In the genomic region with DNA sequence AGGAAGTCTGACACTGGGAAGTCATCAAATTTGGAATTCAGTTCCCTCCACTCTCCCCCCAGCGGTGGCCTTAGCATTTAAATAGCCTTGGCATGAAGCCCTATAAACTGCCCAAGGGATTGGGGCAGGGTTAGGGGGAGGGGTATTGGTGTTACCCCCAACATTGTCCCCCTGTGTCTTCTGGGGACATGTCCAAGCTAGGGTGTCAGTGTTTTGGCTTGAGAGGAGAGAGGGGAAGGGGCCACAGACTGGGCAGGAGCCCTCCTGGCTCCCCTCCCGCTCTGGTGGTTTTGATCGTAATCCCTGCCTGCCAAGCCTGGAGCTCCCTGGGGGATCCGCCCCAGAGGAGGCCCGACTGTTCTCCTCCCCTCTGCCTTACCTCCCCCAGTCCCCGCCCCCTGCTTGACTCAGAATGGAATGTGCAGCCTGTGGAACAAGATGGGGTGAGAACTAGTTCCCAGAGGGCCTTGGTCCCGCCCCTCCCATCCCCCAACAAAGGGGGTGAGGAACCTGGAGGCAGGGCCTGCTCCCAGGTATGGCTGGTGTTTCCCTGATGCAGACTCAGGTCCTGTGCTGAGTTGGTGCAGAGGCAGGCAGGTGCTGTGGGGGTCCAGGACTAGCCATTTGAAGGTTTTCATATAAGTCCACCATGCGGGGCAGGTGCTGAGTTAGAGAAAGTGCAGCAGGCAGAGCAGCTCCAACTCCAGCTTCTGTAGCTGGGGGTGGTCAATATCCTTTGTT, we compare ENCODE assay signal across 8 cellular contexts. TPM values are rescaled to one million over a fixed set of nuclear protein-coding genes. Genes with fewer than 3 reads are reported as not detected.
A peak's percentile ranks its signal among the peaks of the same experiment; 100 is the strongest.
DNase-seq lines count a peak whose midpoint lies in the region; ATAC-seq and TF ChIP-seq lines count a peak whose summit lies in the region.

No MANE protein-coding gene starts in this region.

- H3K4me2 ChIP-seq in skeletal muscle satellite cell (ENCODE audit: low read length) = peak overlapping the region; percentile 68

- DNase-seq in COLO829 (ENCODE audit: low spot score) (peak; percentile 96), NCI-H1105 (lab: John Stamatoyannopoulos, UW) (peak; percentile 66), ascending aorta (ENCODE audit: low spot score in 2 of 2) (peak; percentile 56 to 95), iPS DF 6.9 (ENCODE audit: low read depth, low spot score) (peak; percentile 98), hippocampal formation (lab: John Stamatoyannopoulos, UW) (no peak)

- H3K36me3 ChIP-seq in ascending aorta (no peaks in the 10 kb centered on the region), iPS DF 6.9 (ENCODE audit: control insufficient read depth, insufficient read depth, low read length) (no peaks in the 10 kb centered on the region), skeletal muscle satellite cell (ENCODE audit: insufficient read depth, low read length) (no peaks in the 10 kb centered on the region)

- no peaks in the 10 kb centered on the region for H3K27me3 ChIP-seq in ascending aorta
- no peaks in the 10 kb centered on the region for H3K27me3 ChIP-seq in iPS DF 6.9 (ENCODE audit: control insufficient read depth, insufficient read depth, low read length)
- no peaks in the 10 kb centered on the region for H3K27me3 ChIP-seq in skeletal muscle satellite cell (ENCODE audit: control insufficient read depth, insufficient read depth, low read length)

- no peak for TF ChIP-seq CTCF in ascending aorta (IDR thresholded peaks at IDR 0.05)

- intact Hi-C loops in ascending aorta (cut with DNase I) = loop anchor here (2.0 kb wide), 2 partner anchors 70 to 220 kb away; a partner anchor contains a TSS

- H3K4me1 ChIP-seq in ascending aorta (peaks cover 17 to 64% of the 10 kb centered on the region in 2 donors), iPS DF 6.9 (ENCODE audit: control insufficient read depth, insufficient read depth, low read length) (peaks cover 45% of the 10 kb centered on the region), skeletal muscle satellite cell (ENCODE audit: control insufficient read depth, insufficient read depth, low read length) (peaks cover 39% of the 10 kb centered on the region)

- no peaks in the 10 kb centered on the region for H3K9me3 ChIP-seq in ascending aorta
- H3K9me3 ChIP-seq in iPS DF 6.9 (ENCODE audit: control insufficient read depth, insufficient read depth, low read length) = no peaks in the 10 kb centered on the region
- no peaks in the 10 kb centered on the region for H3K9me3 ChIP-seq in skeletal muscle satellite cell (replicated peaks; ENCODE audit: low read length)

- H3K9ac ChIP-seq in skeletal muscle satellite cell (ENCODE audit: low read depth, low read length) = peak overlapping the region; percentile 23

- H3K27ac ChIP-seq in ascending aorta = peak overlapping the region; percentile 69 to 86
- H3K27ac ChIP-seq in iPS DF 6.9 (ENCODE audit: low read length) = no peak overlapping the region

- no CpG with 5 or more reads among the region's 8 CpGs for WGBS in iPS DF 6.9 (ENCODE audit: insufficient coverage, insufficient read length)

- H3K4me3 ChIP-seq in ascending aorta (peak overlapping the region; percentile 7 to 24), iPS DF 6.9 (ENCODE audit: low read length) (no peak overlapping the region), skeletal muscle satellite cell (ENCODE audit: low read length) (peak overlapping the region; percentile 47)

- ATAC-seq in GM19452 (IDR thresholded peaks at IDR 0.05; ENCODE audit: unreplicated experiment) = no peak
- ATAC-seq in HG03135 (IDR thresholded peaks at IDR 0.05; ENCODE audit: unreplicated experiment) = no peak

RNA-seq across cellular contexts. Expression of a gene that starts 7.4 kb away (rescaled TPM):
- total RNA-seq in ascending aorta = 70.1 TPM
- 8.1 and 12.0 TPM in 2 replicates for total RNA-seq in skeletal muscle satellite cell (2012; rRNA removed)

Comparison
In these comparisons a context has a peak if more than half of its experiments do, and no peak if none do; other contexts are left out.
1. DNase-seq: peak in COLO829 (single experiment), NCI-H1105 (single experiment), ascending aorta (2 of 2) and iPS DF 6.9 (single experiment); none in hippocampal formation (0 of 2).